ENCODE assay signal across 8 cellular contexts in genomic region chr4:182809417-182810102, GRCh38.
DNase-seq lines count a peak whose midpoint lies in the region; ATAC-seq and TF ChIP-seq lines count a peak whose summit lies in the region.

No MANE protein-coding gene starts in this region.

- H3K36me3 ChIP-seq in CD4-positive, CD25-positive, alpha-beta regulatory T cell (ENCODE audit: control insufficient read depth, insufficient read depth, low read length): no peaks in the 10 kb centered on the region
- H3K36me3 ChIP-seq in upper lobe of right lung: no peaks in the 10 kb centered on the region

- peak overlapping the region in 2 of 4 donors; percentile 4 to 71 for H3K4me3 Mint-ChIP-seq in CD4-positive, CD25-positive, alpha-beta regulatory T cell
- H3K4me3 Mint-ChIP-seq in activated T-helper 2 cell treated with anti-CD3 and anti-CD28 coated beads, Interferon-gamma antibody, Interleukin-2, Interleukin-4, amounts not matched to agents 10 μg/mL and 5 μg/mL and 100 μg/mL, durations not matched to agents 14 hours and 24 hours and 36 hours (ENCODE audit: low read depth): peak overlapping the region; percentile 15

- H3K4me1 ChIP-seq in CD4-positive, CD25-positive, alpha-beta regulatory T cell (ENCODE audit: control insufficient read depth, insufficient read depth, low read length, poor library complexity, severe bottlenecking): peaks cover 13% of the 10 kb centered on the region
- no peaks in the 10 kb centered on the region for H3K4me1 ChIP-seq in upper lobe of right lung

- H3K9me3 Mint-ChIP-seq in CD4-positive, CD25-positive, alpha-beta regulatory T cell: peaks cover 0 to 12% (median 2%) of the 10 kb centered on the region in 7 donors
- peaks cover 8% of the 10 kb centered on the region for H3K9me3 Mint-ChIP-seq in activated T-helper 2 cell treated with anti-CD3 and anti-CD28 coated beads, Interferon-gamma antibody, Interleukin-2, Interleukin-4, amounts not matched to agents 10 μg/mL and 5 μg/mL and 100 μg/mL, durations not matched to agents 14 hours and 24 hours and 36 hours

- TF ChIP-seq CTCF in upper lobe of right lung (IDR thresholded peaks at IDR 0.05): peak; percentile 9
- TF ChIP-seq CTCF in coronary artery (IDR thresholded peaks at IDR 0.05): no peak

- H3K27me3 Mint-ChIP-seq in CD4-positive, CD25-positive, alpha-beta regulatory T cell: no peaks in the 10 kb centered on the region
- H3K27me3 Mint-ChIP-seq in activated T-helper 2 cell treated with anti-CD3 and anti-CD28 coated beads, Interferon-gamma antibody, Interleukin-2, Interleukin-4, amounts not matched to agents 10 μg/mL and 5 μg/mL and 100 μg/mL, durations not matched to agents 14 hours and 24 hours and 36 hours (ENCODE audit: low read depth): peaks cover 10% of the 10 kb centered on the region

- peaks cover 0 to 3% of the 10 kb centered on the region in 2 experiments for H3K9me3 ChIP-seq in CD4-positive, CD25-positive, alpha-beta regulatory T cell (ENCODE audit: control insufficient read depth in 2 of 2, low read length in 2 of 2)
- H3K9me3 ChIP-seq in upper lobe of right lung: no peaks in the 10 kb centered on the region

- peaks cover 0 to 13% (median 7%) of the 10 kb centered on the region in 4 donors for H3K4me1 Mint-ChIP-seq in CD4-positive, CD25-positive, alpha-beta regulatory T cell
- H3K4me1 Mint-ChIP-seq in activated T-helper 2 cell treated with anti-CD3 and anti-CD28 coated beads, Interferon-gamma antibody, Interleukin-2, Interleukin-4, amounts not matched to agents 10 μg/mL and 5 μg/mL and 100 μg/mL, durations not matched to agents 14 hours and 24 hours and 36 hours (ENCODE audit: low read depth): peaks cover 19% of the 10 kb centered on the region

- no peak for ATAC-seq in CD4-positive, CD25-positive, alpha-beta regulatory T cell (ENCODE audit: low read depth in 2 of 2)
- ATAC-seq in HG03139 (IDR thresholded peaks at IDR 0.05; ENCODE audit: unreplicated experiment): peak; percentile 7
- peak; percentile 38 for ATAC-seq in upper lobe of right lung

- no peak overlapping the region for H3K4me3 ChIP-seq in CD4-positive, CD25-positive, alpha-beta regulatory T cell (ENCODE audit: low read depth, low read length)
- H3K4me3 ChIP-seq in upper lobe of right lung: no peak overlapping the region
- no peak overlapping the region for H3K4me3 ChIP-seq in coronary artery

- intact Hi-C loops in activated T-helper 2 cell treated with anti-CD3 and anti-CD28 coated beads, Interferon-gamma antibody, Interleukin-2, Interleukin-4, amounts not matched to agents 10 μg/mL and 5 μg/mL and 100 μg/mL, durations not matched to agents 14 hours and 24 hours and 36 hours (cut with micrococcal nuclease): loop anchor here (1.0 to 5.0 kb wide), 3 partner anchors 109 to 332 kb away; no protein-coding TSS in a partner anchor
- intact Hi-C loops in upper lobe of right lung (cut with DNase I): no loop called here

- peak in 1 of 3 donors; percentile 9 for DNase-seq in CD4-positive, CD25-positive, alpha-beta regulatory T cell
- DNase-seq in GM19240 (ENCODE audit: insufficient read length, low spot score) (peak; percentile 26), upper lobe of right lung (no peak), coronary artery (ENCODE audit: low spot score) (no peak), DMS79 (lab: John Stamatoyannopoulos, UW) (no peak), NCI-H226 (no peak)
- no peak for DNase-seq in activated T-helper 2 cell treated with anti-CD3 and anti-CD28 coated beads, Interferon-gamma antibody, Interleukin-2, Interleukin-4, amounts not matched to agents 10 μg/mL and 5 μg/mL and 100 μg/mL, durations not matched to agents 14 hours and 24 hours and 36 hours (ENCODE audit: low spot score)

- no peaks in the 10 kb centered on the region for H3K36me3 Mint-ChIP-seq in CD4-positive, CD25-positive, alpha-beta regulatory T cell
- peaks cover 6% of the 10 kb centered on the region for H3K36me3 Mint-ChIP-seq in activated T-helper 2 cell treated with anti-CD3 and anti-CD28 coated beads, Interferon-gamma antibody, Interleukin-2, Interleukin-4, amounts not matched to agents 10 μg/mL and 5 μg/mL and 100 μg/mL, durations not matched to agents 14 hours and 24 hours and 36 hours (ENCODE audit: low read depth)

- H3K27ac Mint-ChIP-seq in CD4-positive, CD25-positive, alpha-beta regulatory T cell: peak overlapping the region in 2 of 3 donors; percentile 48 to 76
- H3K27ac Mint-ChIP-seq in activated T-helper 2 cell treated with anti-CD3 and anti-CD28 coated beads, Interferon-gamma antibody, Interleukin-2, Interleukin-4, amounts not matched to agents 10 μg/mL and 5 μg/mL and 100 μg/mL, durations not matched to agents 14 hours and 24 hours and 36 hours: no peak overlapping the region

- H3K27me3 ChIP-seq in CD4-positive, CD25-positive, alpha-beta regulatory T cell (ENCODE audit: control insufficient read depth, insufficient read depth, low read length): no peaks in the 10 kb centered on the region
- peaks cover 2% of the 10 kb centered on the region for H3K27me3 ChIP-seq in upper lobe of right lung

- H3K27ac ChIP-seq in CD4-positive, CD25-positive, alpha-beta regulatory T cell (ENCODE audit: insufficient read depth, low read length, poor library complexity, severe bottlenecking): no peak overlapping the region
- H3K27ac ChIP-seq in upper lobe of right lung (no peak overlapping the region), coronary artery (no peak overlapping the region)

Comparison
In these comparisons a context has a peak if more than half of its experiments do, and no peak if none do; other contexts are left out.
1. ATAC-seq: peak in HG03139 (single experiment) and upper lobe of right lung (single experiment); none in CD4-positive, CD25-positive, alpha-beta regulatory T cell (0 of 2).